ENCODE assay signal across 6 cellular contexts in the genomic region with DNA sequence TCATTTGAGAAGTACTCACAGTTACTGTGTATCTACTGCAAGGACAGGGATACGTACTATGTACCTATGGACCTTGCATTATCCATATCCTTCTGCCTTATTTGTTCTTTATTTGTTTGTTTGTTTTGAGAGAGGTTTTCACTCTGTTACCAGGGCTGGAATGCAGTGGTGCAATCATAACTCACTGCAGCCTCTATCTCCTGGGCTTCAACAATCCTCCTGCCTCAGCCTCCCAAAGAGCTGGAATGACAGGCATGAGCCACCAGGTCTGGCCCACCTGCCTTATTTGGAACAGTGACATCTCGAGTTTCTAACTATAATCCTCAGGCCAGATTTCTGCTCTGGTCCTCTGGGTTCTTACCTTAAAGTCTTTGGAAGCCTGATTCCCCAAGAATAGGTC.
"Had no signal": no experiment of that assay in that cellular context is flagged by ENCODE, and none has a peak within 500 bp of the region (broad histone marks: within the 10 kb centered on the region; RNA-seq: fewer than 3 reads in every experiment).

No MANE protein-coding gene starts in this region.

- H3K27ac ChIP-seq: HL-60 had no signal

- DNase-seq: IMR-90, KBM-7, KG1 had no signal

- ATAC-seq: K562 had no signal

- H3K4me3 ChIP-seq: K562 had no signal

- FAIRE-seq: HTR-8/SVneo, K562 had no signal
